ENCODE assay signal across 17 cellular contexts in the genomic region with DNA sequence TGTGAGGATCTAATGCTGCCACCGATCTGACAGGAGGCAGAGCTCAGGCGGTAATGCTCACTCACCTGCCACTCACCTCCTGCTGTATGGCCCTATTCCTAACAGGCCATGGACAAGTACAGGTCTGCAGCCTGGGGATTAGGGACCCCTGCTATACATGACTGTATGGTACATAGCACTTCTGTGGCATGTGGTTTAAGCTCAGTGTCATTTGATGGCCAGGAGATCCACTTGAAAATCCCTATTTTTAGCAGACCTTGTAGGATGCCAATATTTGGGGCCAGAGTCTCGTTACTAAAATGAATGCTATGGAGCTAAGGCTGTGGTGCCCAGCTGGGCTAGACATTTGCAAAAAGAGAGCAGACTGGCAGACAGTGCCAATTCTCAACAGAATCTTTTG. TPM values are rescaled to one million over a fixed set of nuclear protein-coding genes. Genes with fewer than 3 reads are reported as not detected.
"Had no signal": no experiment of that assay in that cellular context is flagged by ENCODE, and none has a peak within 500 bp of the region (broad histone marks: within the 10 kb centered on the region; RNA-seq: fewer than 3 reads in every experiment).

No MANE protein-coding gene starts in this region.

- DNase-seq: activated B cell treated with CpG ODN at 0.5 μM for 24 hours; activated CD4-positive, alpha-beta memory T cell treated with anti-CD3 and anti-CD28 coated beads for 36 hours; activated CD4-positive, alpha-beta T cell treated with anti-CD3 and anti-CD28 coated beads for 4 hours; activated gamma-delta T cell treated with Interleukin-2 at 50 U/mL for 16 hours; activated T-cell treated with anti-CD3 and anti-CD28 coated beads for 4 hours; adrenal gland; colonic mucosa; erythroblast; glutamatergic neuron; stimulated activated CD4-positive, alpha-beta T cell treated with anti-CD3 and anti-CD28 coated beads, Interleukin-2, amount 100 ng/mL, for 24 hours; stimulated activated naive CD4-positive, alpha-beta T cell treated with Interleukin-2 at 50 U/mL for 16 hours; T-helper 1 cell; T-helper 9 cell; upper lobe of left lung had no signal

- H3K9me3 ChIP-seq: adrenal gland, colonic mucosa, upper lobe of left lung had no signal

- ATAC-seq: activated naive CD4-positive, alpha-beta T cell treated with anti-CD3 and anti-CD28 coated beads, Interleukin-2, amount 50 U/mL, for 72 hours had no signal

- H3K4me3 ChIP-seq: adrenal gland, colonic mucosa, upper lobe of left lung had no signal

- H3K27me3 ChIP-seq: adrenal gland, colonic mucosa, upper lobe of left lung had no signal

- H3K27ac ChIP-seq: adrenal gland, colonic mucosa, upper lobe of left lung had no signal

- H3K36me3 ChIP-seq: colonic mucosa had no signal

- H3K4me1 ChIP-seq: colonic mucosa, upper lobe of left lung had no signal

RNA-seq across cellular contexts. Expression of a gene that starts 1.7 kb away (rescaled TPM):
- total RNA-seq: activated B cell treated with CpG ODN at 0.5 μM for 24 hours; activated CD4-positive, alpha-beta memory T cell treated with anti-CD3 and anti-CD28 coated beads for 36 hours; activated naive CD4-positive, alpha-beta T cell treated with anti-CD3 and anti-CD28 coated beads, Interleukin-2, amount 50 U/mL, for 72 hours; activated T-helper 1 cell treated with anti-CD3 and anti-CD28 coated beads, Interleukin-12 subunit alpha, Interleukin-12 subunit beta, Interleukin-2, Interleukin-4 antibody, amounts not matched to agents 30 ng/mL and 10 ng/mL and 1 ng/mL, durations not matched to agents 14 hours and 24 hours and 36 hours; kidney epithelial cell had no signal
